8 cellular contexts compared by ENCODE assay signal in the genomic region with DNA sequence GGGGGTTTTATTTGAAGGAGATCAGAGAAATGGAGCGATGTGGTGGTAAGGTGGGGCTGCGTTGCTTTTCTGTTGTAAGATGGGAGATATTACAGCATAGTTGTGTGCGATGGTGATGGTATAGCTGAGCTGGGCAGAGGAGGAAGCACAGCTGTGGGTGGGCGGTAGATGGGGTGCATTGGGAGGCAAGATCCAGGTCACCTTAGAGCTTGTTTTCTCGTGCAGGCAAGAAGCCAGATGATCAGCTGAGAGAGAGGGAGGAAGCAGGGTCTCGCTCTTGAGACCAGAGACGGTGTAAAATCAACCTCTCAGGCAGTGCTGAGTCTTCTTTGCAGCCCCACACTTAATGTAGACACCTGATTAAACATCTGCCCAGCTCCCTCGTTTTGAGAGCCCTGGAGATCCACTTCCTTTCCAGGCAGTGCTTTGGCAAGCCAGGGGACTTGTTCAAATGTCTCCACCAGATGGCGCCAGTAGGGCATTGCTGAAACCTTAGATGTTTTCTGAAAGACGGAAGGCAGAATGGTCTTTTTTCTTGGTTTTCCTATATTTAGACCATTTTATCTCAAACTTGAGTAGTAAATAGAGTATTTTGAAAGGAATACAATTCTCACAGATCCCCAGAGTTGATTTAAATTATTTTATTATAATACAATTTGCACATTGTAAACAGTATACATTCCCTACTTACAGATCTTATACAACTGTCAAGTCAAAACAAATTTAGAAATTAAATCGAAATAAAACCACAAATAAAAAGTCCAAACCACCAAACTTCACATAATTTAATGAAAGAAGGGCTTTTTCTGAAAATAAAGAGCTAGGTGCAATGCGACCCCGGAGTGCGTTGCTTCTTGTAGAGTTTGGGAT. TPM values are rescaled to one million over a fixed set of nuclear protein-coding genes. Genes with fewer than 3 reads are reported as not detected.
DNase-seq lines count a peak whose midpoint lies in the region; ATAC-seq and TF ChIP-seq lines count a peak whose summit lies in the region.

No MANE protein-coding gene starts in this region.

- in situ Hi-C loops in gastrocnemius medialis (cut with MboI; ENCODE audit: low sequenced_read_pairs in 4 of 4), result loop anchor here (5.0 to 10.0 kb wide), 3 partner anchors 545 to 550 kb away; no protein-coding TSS in a partner anchor

- peak; percentile 25 for ATAC-seq in GM21526 (IDR thresholded peaks at IDR 0.05; ENCODE audit: low FRiP score, unreplicated experiment)
- ATAC-seq in right cardiac atrium, result peak; percentile 73 to 74
- ATAC-seq in gastrocnemius medialis, result peak in 1 of 2 donors; percentile 53
- no peak for ATAC-seq in GM19023 (IDR thresholded peaks at IDR 0.05; ENCODE audit: unreplicated experiment)

- H3K27me3 ChIP-seq in BE2C (no peaks in the 10 kb centered on the region), right cardiac atrium (ENCODE audit: control insufficient read depth, insufficient read depth) (no peaks in the 10 kb centered on the region), gastrocnemius medialis (no peaks in the 10 kb centered on the region)

- 47% methylated on average over 14 of the region's 14 CpGs for WGBS in right cardiac atrium

- H3K4me3 ChIP-seq in BE2C (ENCODE audit: low read depth, low read length) (no peak overlapping the region), right cardiac atrium (ENCODE audit: low read length) (no peak overlapping the region), gastrocnemius medialis (no peak overlapping the region)

- DNase-seq in BE2C, result peak; percentile 65
- peak; percentile 73 for DNase-seq in NCI-H1694 treated with DMSO at 0.1 percent for 48 hours (lab: John Stamatoyannopoulos, UW)
- peak; percentile 67 for DNase-seq in T-helper 9 cell
- DNase-seq in anterior cingulate cortex (lab: John Stamatoyannopoulos, UW), result peak in 55 of 58 donors; percentile 18 to 88 (median 58)
- peak; percentile 77 to 89 (median 77) for DNase-seq in right cardiac atrium
- peak; percentile 32 to 42 for DNase-seq in gastrocnemius medialis

- no peak for TF ChIP-seq POLR2A in gastrocnemius medialis (IDR thresholded peaks at IDR 0.05)

- H3K36me3 ChIP-seq in BE2C (no peaks in the 10 kb centered on the region), gastrocnemius medialis (no peaks in the 10 kb centered on the region)

- no peaks in the 10 kb centered on the region for H3K4me1 ChIP-seq in BE2C
- H3K4me1 ChIP-seq in right cardiac atrium (ENCODE audit: control insufficient read depth, insufficient read depth, low read length), result peaks cover 1% of the 10 kb centered on the region
- no peaks in the 10 kb centered on the region for H3K4me1 ChIP-seq in gastrocnemius medialis

- TF ChIP-seq CTCF in BE2C (IDR thresholded peaks at IDR 0.05; ENCODE audit: low read depth, low read length) (peak; percentile 78), gastrocnemius medialis (IDR thresholded peaks at IDR 0.05 in 4 of 5, conservative IDR thresholded peaks at IDR 0.05 in 1 of 5) (peak; percentile 55 to 85 (median 61))

- no peaks in the 10 kb centered on the region for H3K9me3 ChIP-seq in BE2C
- no peaks in the 10 kb centered on the region for H3K9me3 ChIP-seq in right cardiac atrium (ENCODE audit: control insufficient read depth, low read length)
- H3K9me3 ChIP-seq in gastrocnemius medialis, result no peaks in the 10 kb centered on the region

- no peak overlapping the region for H3K27ac ChIP-seq in right cardiac atrium (ENCODE audit: low read length)
- H3K27ac ChIP-seq in gastrocnemius medialis, result no peak overlapping the region

- intact Hi-C loops in right cardiac atrium (cut with DNase I) (loop anchor here (5.0 to 10.0 kb wide), 4 partner anchors 295 to 545 kb away; no protein-coding TSS in a partner anchor), gastrocnemius medialis (cut with DNase I; ENCODE audit: low total_unique reads) (loop anchor here (1.0 kb wide), 1 partner anchor 544 kb away; no protein-coding TSS in a partner anchor)

RNA-seq across cellular contexts. Expression of gene LYPD6B, which starts 21.1 kb away (rescaled TPM):
- polyA plus RNA-seq in BE2C (2012; ENCODE audit: insufficient read depth, insufficient read length, low read depth), result not detected
- total RNA-seq in right cardiac atrium (not detected), gastrocnemius medialis (not detected)
- polyA plus RNA-seq in right cardiac atrium, result not detected
